24 cellular contexts compared by ENCODE assay signal in the genomic region with DNA sequence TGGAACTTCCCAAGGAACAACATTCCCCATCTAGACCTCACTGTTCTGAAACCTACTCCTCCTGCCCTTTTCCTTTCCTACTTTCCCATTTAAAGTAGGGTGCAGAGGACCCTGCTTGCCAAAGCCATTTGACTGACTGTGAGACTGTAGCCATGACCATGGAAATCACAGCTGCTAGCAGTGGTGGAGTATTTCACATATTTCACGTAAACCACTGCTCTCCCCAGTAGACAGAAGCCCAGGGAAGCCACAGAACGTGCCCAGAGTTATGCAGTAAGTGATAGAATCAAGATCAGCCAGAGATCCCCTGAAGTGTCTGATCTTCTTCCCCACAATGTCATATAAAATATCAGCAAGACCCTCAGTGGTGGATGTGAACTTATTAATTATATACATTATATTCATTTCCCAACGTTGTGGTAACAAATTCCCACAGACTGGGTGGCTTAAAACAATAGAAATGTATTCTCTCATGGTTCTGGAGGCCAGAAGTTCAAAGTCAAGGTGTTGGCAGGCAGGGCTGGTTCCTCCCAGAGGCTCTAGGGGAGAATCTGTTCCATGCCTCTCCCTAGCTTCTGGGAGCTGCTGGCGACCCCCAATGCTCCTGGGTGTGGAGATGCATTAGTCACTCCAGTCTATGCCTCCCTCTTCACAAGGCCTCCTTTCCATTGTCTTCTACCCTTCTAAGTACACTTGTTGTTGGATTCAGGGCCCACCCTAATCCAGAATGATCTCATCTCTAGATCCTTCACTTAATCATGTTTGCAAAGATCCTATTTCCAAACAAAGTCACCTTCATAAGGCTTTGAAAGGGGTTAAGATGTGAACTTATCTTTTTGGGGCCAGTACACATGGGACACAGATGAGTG. TPM values are rescaled to one million over a fixed set of nuclear protein-coding genes. Genes with fewer than 3 reads are reported as not detected.
DNase-seq lines count a peak whose midpoint lies in the region; ATAC-seq and TF ChIP-seq lines count a peak whose summit lies in the region.
"Had no signal": no experiment of that assay in that cellular context is flagged by ENCODE, and none has a peak within 500 bp of the region (broad histone marks: within the 10 kb centered on the region; RNA-seq: fewer than 3 reads in every experiment).

No MANE protein-coding gene starts in this region.

- H3K36me3 ChIP-seq in sigmoid colon, result no peaks in the 10 kb centered on the region
- H3K36me3 ChIP-seq: neural progenitor cell, tibial artery had no signal

- H3K4me1 Mint-ChIP-seq in activated naive CD8-positive, alpha-beta T cell treated with anti-CD3 and anti-CD28 coated beads, Interleukin-2, amount 10 ng/mL, durations not matched to agents 7 days and 5 days, result peaks cover 35% of the 10 kb centered on the region
- peaks cover 25% of the 10 kb centered on the region for H3K4me1 Mint-ChIP-seq in activated naive CD8-positive, alpha-beta T cell treated with anti-CD3 and anti-CD28 coated beads, Interleukin-2, amount 50 U/mL, for 24 hours

- H3K4me3 Mint-ChIP-seq in activated naive CD8-positive, alpha-beta T cell treated with anti-CD3 and anti-CD28 coated beads, Interleukin-2, amount 10 ng/mL, durations not matched to agents 7 days and 5 days, result no peak overlapping the region
- H3K4me3 Mint-ChIP-seq in activated naive CD8-positive, alpha-beta T cell treated with anti-CD3 and anti-CD28 coated beads, Interleukin-2, amount 50 U/mL, for 24 hours, result no peak overlapping the region
- H3K4me3 Mint-ChIP-seq: activated CD8-positive, alpha-beta T cell treated with anti-CD3 and anti-CD28 coated beads for 36 hours; activated naive CD8-positive, alpha-beta T cell treated with anti-CD3 and anti-CD28 coated beads for 36 hours; IgD-negative memory B cell; neural progenitor cell had no signal

- intact Hi-C loops in sigmoid colon (cut with DNase I), result no loop called here

- H3K27ac ChIP-seq in sigmoid colon, result no peak overlapping the region
- H3K27ac ChIP-seq: neural progenitor cell, tibial artery had no signal

- peaks cover 0 to 19% (median 13%) of the 10 kb centered on the region in 4 donors for H3K4me1 ChIP-seq in sigmoid colon

- ATAC-seq in activated naive CD8-positive, alpha-beta T cell treated with anti-CD3 and anti-CD28 coated beads, Interleukin-2, amount 10 ng/mL, durations not matched to agents 7 days and 5 days (ENCODE audit: low read depth), result no peak
- no peak for ATAC-seq in activated naive CD8-positive, alpha-beta T cell treated with anti-CD3 and anti-CD28 coated beads, Interleukin-2, amount 50 U/mL, for 24 hours
- ATAC-seq: activated CD8-positive, alpha-beta T cell treated with anti-CD3 and anti-CD28 coated beads for 36 hours; HCT116 had no signal

- no peaks in the 10 kb centered on the region for H3K27me3 Mint-ChIP-seq in activated naive CD8-positive, alpha-beta T cell treated with anti-CD3 and anti-CD28 coated beads, Interleukin-2, amount 10 ng/mL, durations not matched to agents 7 days and 5 days
- H3K27me3 Mint-ChIP-seq in activated naive CD8-positive, alpha-beta T cell treated with anti-CD3 and anti-CD28 coated beads, Interleukin-2, amount 50 U/mL, for 24 hours, result peaks cover 1% of the 10 kb centered on the region
- H3K27me3 Mint-ChIP-seq: activated CD8-positive, alpha-beta T cell treated with anti-CD3 and anti-CD28 coated beads for 36 hours; activated naive CD8-positive, alpha-beta T cell treated with anti-CD3 and anti-CD28 coated beads for 36 hours; IgD-negative memory B cell had no signal

- 69 to 84% methylated on average over 4 of the region's 4 CpGs for WGBS in sigmoid colon, 2 donors

- peak overlapping the region; percentile 48 for H3K27ac Mint-ChIP-seq in activated naive CD8-positive, alpha-beta T cell treated with anti-CD3 and anti-CD28 coated beads, Interleukin-2, amount 10 ng/mL, durations not matched to agents 7 days and 5 days
- no peak overlapping the region for H3K27ac Mint-ChIP-seq in activated naive CD8-positive, alpha-beta T cell treated with anti-CD3 and anti-CD28 coated beads, Interleukin-2, amount 50 U/mL, for 24 hours
- H3K27ac Mint-ChIP-seq: activated CD8-positive, alpha-beta T cell treated with anti-CD3 and anti-CD28 coated beads for 36 hours; activated naive CD8-positive, alpha-beta T cell treated with anti-CD3 and anti-CD28 coated beads for 36 hours; neural progenitor cell had no signal

- no peak for TF ChIP-seq CTCF in sigmoid colon (IDR thresholded peaks at IDR 0.05)

- POLR2A ChIA-PET in activated naive CD8-positive, alpha-beta T cell treated with anti-CD3 and anti-CD28 coated beads, Interleukin-2, amount 10 ng/mL, durations not matched to agents 7 days and 5 days (lab: Charles Lee), result no interaction called here

- H3K9me3 Mint-ChIP-seq in activated naive CD8-positive, alpha-beta T cell treated with anti-CD3 and anti-CD28 coated beads, Interleukin-2, amount 10 ng/mL, durations not matched to agents 7 days and 5 days, result no peaks in the 10 kb centered on the region
- no peaks in the 10 kb centered on the region for H3K9me3 Mint-ChIP-seq in activated naive CD8-positive, alpha-beta T cell treated with anti-CD3 and anti-CD28 coated beads, Interleukin-2, amount 50 U/mL, for 24 hours
- H3K9me3 Mint-ChIP-seq: activated CD8-positive, alpha-beta T cell treated with anti-CD3 and anti-CD28 coated beads for 36 hours; activated naive CD8-positive, alpha-beta T cell treated with anti-CD3 and anti-CD28 coated beads for 36 hours; IgD-negative memory B cell had no signal

- no peak overlapping the region for H3K4me3 ChIP-seq in sigmoid colon
- H3K4me3 ChIP-seq: neural progenitor cell, tibial artery had no signal

- TF ChIP-seq EP300 in sigmoid colon (IDR thresholded peaks at IDR 0.05), result no peak

- DNase-seq in activated naive CD8-positive, alpha-beta T cell treated with anti-CD3 and anti-CD28 coated beads, Interleukin-2, amount 10 ng/mL, durations not matched to agents 7 days and 5 days, result no peak
- DNase-seq in activated naive CD8-positive, alpha-beta T cell treated with anti-CD3 and anti-CD28 coated beads, Interleukin-2, amount 50 U/mL, for 24 hours, result no peak
- DNase-seq in foreskin melanocyte (peak; percentile 16), sigmoid colon (no peak), NCI-H2227 treated with DMSO at 0.1 percent for 48 hours (lab: John Stamatoyannopoulos, UW) (no peak), NCI-H1417 treated with DMSO at 0.1 percent for 48 hours (lab: John Stamatoyannopoulos, UW) (no peak)
- DNase-seq: activated CD8-positive, alpha-beta T cell treated with anti-CD3 and anti-CD28 coated beads for 36 hours; activated naive CD8-positive, alpha-beta T cell treated with anti-CD3 and anti-CD28 coated beads for 36 hours; activated T-cell treated with anti-CD3 and anti-CD28 coated beads, Interleukin-2, amount 50 U/mL, for 48 hours; C1 segment of cervical spinal cord; erythroblast; GDM1; NCI-H187 treated with DMSO at 0.1 percent for 48 hours; NCI-H524 treated with DMSO at 0.1 percent for 48 hours; T-helper 1 cell; tibial artery had no signal

- no peak for TF ChIP-seq POLR2A in sigmoid colon (IDR thresholded peaks at IDR 0.05)

- no peaks in the 10 kb centered on the region for H3K36me3 Mint-ChIP-seq in activated naive CD8-positive, alpha-beta T cell treated with anti-CD3 and anti-CD28 coated beads, Interleukin-2, amount 10 ng/mL, durations not matched to agents 7 days and 5 days
- H3K36me3 Mint-ChIP-seq in activated naive CD8-positive, alpha-beta T cell treated with anti-CD3 and anti-CD28 coated beads, Interleukin-2, amount 50 U/mL, for 24 hours (ENCODE audit: low read depth), result no peaks in the 10 kb centered on the region
- H3K36me3 Mint-ChIP-seq: activated naive CD8-positive, alpha-beta T cell treated with anti-CD3 and anti-CD28 coated beads for 36 hours; neural progenitor cell had no signal

- H3K9me3 ChIP-seq in sigmoid colon, result no peaks in the 10 kb centered on the region
- H3K9me3 ChIP-seq: tibial artery had no signal

- no peaks in the 10 kb centered on the region for H3K27me3 ChIP-seq in sigmoid colon
- H3K27me3 ChIP-seq: neural progenitor cell had no signal

RNA-seq across cellular contexts. Expression of gene PRM1, which starts 20.7 kb away (rescaled TPM):
- total RNA-seq in activated naive CD8-positive, alpha-beta T cell treated with anti-CD3 and anti-CD28 coated beads, Interleukin-2, amount 10 ng/mL, durations not matched to agents 7 days and 5 days, result not detected
- total RNA-seq in sigmoid colon, result not detected
- polyA plus RNA-seq in sigmoid colon, result not detected
- total RNA-seq: A673; activated CD8-positive, alpha-beta T cell treated with anti-CD3 and anti-CD28 coated beads for 36 hours; activated naive CD8-positive, alpha-beta T cell treated with anti-CD3 and anti-CD28 coated beads for 36 hours; bronchial epithelial cell; dermis microvascular lymphatic vessel endothelial cell; mononuclear cell; renal cortical epithelial cell had no signal
- polyA plus RNA-seq: IgD-negative memory B cell had no signal

RNA-seq across cellular contexts. Expression of gene PRM2, which starts 25.6 kb away (rescaled TPM):
- not detected for total RNA-seq in activated naive CD8-positive, alpha-beta T cell treated with anti-CD3 and anti-CD28 coated beads, Interleukin-2, amount 10 ng/mL, durations not matched to agents 7 days and 5 days
- not detected for total RNA-seq in sigmoid colon
- polyA plus RNA-seq in sigmoid colon, result not detected
- total RNA-seq: A673; activated CD8-positive, alpha-beta T cell treated with anti-CD3 and anti-CD28 coated beads for 36 hours; activated naive CD8-positive, alpha-beta T cell treated with anti-CD3 and anti-CD28 coated beads for 36 hours; bronchial epithelial cell; dermis microvascular lymphatic vessel endothelial cell; mononuclear cell; renal cortical epithelial cell had no signal
- polyA plus RNA-seq: IgD-negative memory B cell had no signal

RNA-seq across cellular contexts. Expression of gene PRM3, which starts 28.4 kb away (rescaled TPM):
- not detected for total RNA-seq in activated naive CD8-positive, alpha-beta T cell treated with anti-CD3 and anti-CD28 coated beads, Interleukin-2, amount 10 ng/mL, durations not matched to agents 7 days and 5 days
- not detected for total RNA-seq in sigmoid colon
- not detected for polyA plus RNA-seq in sigmoid colon
- total RNA-seq: A673; activated CD8-positive, alpha-beta T cell treated with anti-CD3 and anti-CD28 coated beads for 36 hours; activated naive CD8-positive, alpha-beta T cell treated with anti-CD3 and anti-CD28 coated beads for 36 hours; bronchial epithelial cell; dermis microvascular lymphatic vessel endothelial cell; mononuclear cell; renal cortical epithelial cell had no signal
- polyA plus RNA-seq: IgD-negative memory B cell had no signal

RNA-seq across cellular contexts. Expression of gene TNP2, which starts 32.8 kb away (rescaled TPM):
- not detected for total RNA-seq in activated naive CD8-positive, alpha-beta T cell treated with anti-CD3 and anti-CD28 coated beads, Interleukin-2, amount 10 ng/mL, durations not matched to agents 7 days and 5 days
- not detected for total RNA-seq in sigmoid colon
- polyA plus RNA-seq in sigmoid colon, result not detected
- total RNA-seq: A673; activated CD8-positive, alpha-beta T cell treated with anti-CD3 and anti-CD28 coated beads for 36 hours; activated naive CD8-positive, alpha-beta T cell treated with anti-CD3 and anti-CD28 coated beads for 36 hours; bronchial epithelial cell; dermis microvascular lymphatic vessel endothelial cell; mononuclear cell; renal cortical epithelial cell had no signal
- polyA plus RNA-seq: IgD-negative memory B cell had no signal

RNA-seq across cellular contexts. Expression of gene RMI2, which starts 43.4 kb away (rescaled TPM):
- 10 to 100 TPM; 89.8 to 93.0 TPM for total RNA-seq in activated naive CD8-positive, alpha-beta T cell treated with anti-CD3 and anti-CD28 coated beads, Interleukin-2, amount 10 ng/mL, durations not matched to agents 7 days and 5 days
- total RNA-seq in sigmoid colon, result 1 to 10 TPM in 2 of 4 donors, under 1 TPM in 2; 0.36 to 2.2 (median 1.2) TPM
- polyA plus RNA-seq in sigmoid colon, result 10 to 100 TPM in 1 of 3 donors, 1 to 10 TPM in 2; 5.4 to 19.3 (median 8.1) TPM
